ENCODE assay signal across 12 cellular contexts in the genomic region with DNA sequence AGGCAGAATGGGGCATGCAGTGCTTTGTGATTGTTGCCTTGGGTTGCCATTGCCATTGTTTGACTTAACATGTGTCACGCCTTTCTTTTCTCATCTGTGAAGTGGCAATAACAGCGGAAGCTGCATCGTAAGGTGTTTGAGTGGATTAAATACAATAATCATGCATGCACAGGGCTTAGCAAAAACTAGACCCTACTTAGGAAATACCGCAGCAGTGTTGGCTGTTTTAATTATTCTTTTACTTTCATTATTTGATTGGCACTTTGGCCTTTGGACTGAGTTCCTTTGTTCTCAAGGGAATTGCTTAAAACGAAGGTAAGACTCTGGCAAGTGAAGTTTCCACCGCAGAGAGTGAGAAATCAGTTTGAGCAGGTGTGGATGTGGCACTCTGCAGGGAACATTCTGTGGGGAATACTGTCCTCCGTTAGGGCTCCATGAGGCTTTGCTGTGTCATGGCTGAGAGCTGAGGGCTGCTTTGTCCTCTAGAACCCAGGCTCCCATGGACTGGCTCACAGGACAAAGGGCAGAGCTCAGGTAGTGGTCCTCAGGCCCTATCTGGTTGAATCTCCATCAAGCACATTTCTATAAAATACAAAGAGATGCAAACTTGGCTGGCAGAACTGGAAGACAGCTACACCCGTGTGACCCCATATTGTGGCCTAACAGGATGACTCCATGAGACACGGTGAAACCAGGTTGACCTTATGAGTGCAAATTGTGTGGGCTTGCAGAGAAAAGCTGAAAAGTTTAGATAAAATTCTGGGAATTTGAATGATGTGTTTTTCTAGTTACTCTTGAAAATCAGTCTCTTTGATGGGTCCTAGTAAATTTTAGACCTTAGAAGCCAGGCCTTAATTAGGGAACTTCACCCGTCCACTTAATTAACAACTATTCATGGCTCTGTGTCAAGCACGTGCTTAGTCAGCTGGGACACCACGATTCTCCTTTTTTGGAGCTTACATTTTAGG.
DNase-seq lines count a peak whose midpoint lies in the region; ATAC-seq lines count a peak whose summit lies in the region.
"Had no signal": no experiment of that assay in that cellular context is flagged by ENCODE, and none has a peak within 500 bp of the region (broad histone marks: within the 10 kb centered on the region; RNA-seq: fewer than 3 reads in every experiment).

No MANE protein-coding gene starts in this region.

- H3K27ac ChIP-seq in CD4-positive, alpha-beta memory T cell (ENCODE audit: low read depth, low read length) = no peak overlapping the region
- no peak overlapping the region for H3K27ac ChIP-seq in naive thymus-derived CD4-positive, alpha-beta T cell (ENCODE audit: low read depth, low read length)
- H3K27ac ChIP-seq: foreskin keratinocyte, SJSA1 had no signal

- CTCF ChIA-PET in CD4-positive, alpha-beta memory T cell (lab: Charles Lee; ENCODE audit: partially characterized antibody) = interaction anchor here (1.2 kb wide), 1 partner anchor 378 kb away, joined by 4 read pairs; no protein-coding TSS in a partner anchor
- CTCF ChIA-PET in naive thymus-derived CD4-positive, alpha-beta T cell (lab: Charles Lee) = interaction anchor here (0.7 kb wide), 1 partner anchor 255 kb away, joined by 4 read pairs; no protein-coding TSS in a partner anchor

- peak overlapping the region in 3 of 7 donors; percentile 38 to 49 (median 43) for H3K27ac Mint-ChIP-seq in CD4-positive, alpha-beta memory T cell
- peak overlapping the region; percentile 44 for H3K27ac Mint-ChIP-seq in activated naive CD8-positive, alpha-beta T cell treated with anti-CD3 and anti-CD28 coated beads, Interleukin-2, amount 50 U/mL, for 24 hours
- no peak overlapping the region for H3K27ac Mint-ChIP-seq in naive thymus-derived CD4-positive, alpha-beta T cell
- H3K27ac Mint-ChIP-seq: activated naive CD4-positive, alpha-beta T cell treated with anti-CD3 and anti-CD28 coated beads for 36 hours had no signal

- peaks cover 14% of the 10 kb centered on the region for H3K4me1 ChIP-seq in CD4-positive, alpha-beta memory T cell (ENCODE audit: insufficient read depth, low read length)
- H3K4me1 ChIP-seq in naive thymus-derived CD4-positive, alpha-beta T cell (ENCODE audit: control insufficient read depth in 2 of 2, insufficient read depth in 2 of 2, low read length in 2 of 2) = peaks cover 0 to 19% of the 10 kb centered on the region in 2 donors

- H3K27me3 ChIP-seq in CD4-positive, alpha-beta memory T cell (ENCODE audit: insufficient read depth, low read length) = no peaks in the 10 kb centered on the region
- no peaks in the 10 kb centered on the region for H3K27me3 ChIP-seq in naive thymus-derived CD4-positive, alpha-beta T cell (ENCODE audit: control insufficient read depth in 2 of 2, insufficient read depth in 2 of 2, low read length in 2 of 2)
- H3K27me3 ChIP-seq: foreskin keratinocyte, SJSA1 had no signal

- intact Hi-C loops in CD4-positive, alpha-beta memory T cell (cut with micrococcal nuclease) = no loop called here
- intact Hi-C loops in naive thymus-derived CD4-positive, alpha-beta T cell (cut with micrococcal nuclease) = no loop called here

- no peaks in the 10 kb centered on the region for H3K27me3 Mint-ChIP-seq in CD4-positive, alpha-beta memory T cell
- H3K27me3 Mint-ChIP-seq in activated naive CD8-positive, alpha-beta T cell treated with anti-CD3 and anti-CD28 coated beads, Interleukin-2, amount 50 U/mL, for 24 hours = peaks cover 3% of the 10 kb centered on the region
- H3K27me3 Mint-ChIP-seq in naive thymus-derived CD4-positive, alpha-beta T cell = peaks cover 0 to 2% (median 0%) of the 10 kb centered on the region in 5 donors

- ATAC-seq in activated naive CD8-positive, alpha-beta T cell treated with anti-CD3 and anti-CD28 coated beads, Interleukin-2, amount 50 U/mL, for 24 hours = peak; percentile 50
- peak; percentile 69 for ATAC-seq in naive thymus-derived CD4-positive, alpha-beta T cell
- no peak for ATAC-seq in GM18909 (IDR thresholded peaks at IDR 0.05; ENCODE audit: poor library complexity, unreplicated experiment)

- H3K36me3 ChIP-seq in CD4-positive, alpha-beta memory T cell (ENCODE audit: insufficient read depth, low read length) = no peaks in the 10 kb centered on the region
- H3K36me3 ChIP-seq in naive thymus-derived CD4-positive, alpha-beta T cell (ENCODE audit: control insufficient read depth in 2 of 3, insufficient read depth in 3 of 3, low read length in 3 of 3) = no peaks in the 10 kb centered on the region
- H3K36me3 ChIP-seq: SJSA1 had no signal

- H3K9me3 ChIP-seq in CD4-positive, alpha-beta memory T cell (ENCODE audit: control insufficient read depth in 1 of 2, low read length in 2 of 2) = no peaks in the 10 kb centered on the region
- no peaks in the 10 kb centered on the region for H3K9me3 ChIP-seq in naive thymus-derived CD4-positive, alpha-beta T cell (ENCODE audit: control insufficient read depth in 2 of 3, low read length in 3 of 3)
- H3K9me3 ChIP-seq: SJSA1 had no signal

- H3K4me3 ChIP-seq in CD4-positive, alpha-beta memory T cell (ENCODE audit: low read length in 2 of 2) = no peak overlapping the region
- H3K4me3 ChIP-seq in naive thymus-derived CD4-positive, alpha-beta T cell (ENCODE audit: low read length) = no peak overlapping the region
- H3K4me3 ChIP-seq: SJSA1 had no signal

- peak overlapping the region in 6 of 8 donors; percentile 2 to 46 (median 36) for H3K4me3 Mint-ChIP-seq in CD4-positive, alpha-beta memory T cell
- H3K4me3 Mint-ChIP-seq in activated naive CD8-positive, alpha-beta T cell treated with anti-CD3 and anti-CD28 coated beads, Interleukin-2, amount 50 U/mL, for 24 hours = no peak overlapping the region
- H3K4me3 Mint-ChIP-seq in naive thymus-derived CD4-positive, alpha-beta T cell = no peak overlapping the region
- H3K4me3 Mint-ChIP-seq: activated naive CD4-positive, alpha-beta T cell treated with anti-CD3 and anti-CD28 coated beads for 36 hours had no signal

- no peaks in the 10 kb centered on the region for H3K9me3 Mint-ChIP-seq in CD4-positive, alpha-beta memory T cell
- H3K9me3 Mint-ChIP-seq in activated naive CD8-positive, alpha-beta T cell treated with anti-CD3 and anti-CD28 coated beads, Interleukin-2, amount 50 U/mL, for 24 hours = no peaks in the 10 kb centered on the region
- H3K9me3 Mint-ChIP-seq in naive thymus-derived CD4-positive, alpha-beta T cell = peaks cover 0 to 2% (median 0%) of the 10 kb centered on the region in 11 donors
- H3K9me3 Mint-ChIP-seq: activated naive CD4-positive, alpha-beta T cell treated with anti-CD3 and anti-CD28 coated beads for 36 hours had no signal

- H3K4me1 Mint-ChIP-seq in CD4-positive, alpha-beta memory T cell = peaks cover 6 to 22% (median 15%) of the 10 kb centered on the region in 4 donors
- H3K4me1 Mint-ChIP-seq in activated naive CD8-positive, alpha-beta T cell treated with anti-CD3 and anti-CD28 coated beads, Interleukin-2, amount 50 U/mL, for 24 hours = peaks cover 34% of the 10 kb centered on the region
- peaks cover 0 to 7% (median 0%) of the 10 kb centered on the region in 7 donors for H3K4me1 Mint-ChIP-seq in naive thymus-derived CD4-positive, alpha-beta T cell

- DNase-seq in CD4-positive, alpha-beta memory T cell = peak in 3 of 5 donors; percentile 2 to 14 (median 5)
- DNase-seq in NCI-H1417 (lab: John Stamatoyannopoulos, UW) = peak in 2 of 3 experiments; percentile 50 to 84
- no peak for DNase-seq in activated naive CD8-positive, alpha-beta T cell treated with anti-CD3 and anti-CD28 coated beads, Interleukin-2, amount 50 U/mL, for 24 hours
- DNase-seq in naive thymus-derived CD4-positive, alpha-beta T cell = no peak
- DNase-seq in DMS79 (lab: John Stamatoyannopoulos, UW) = no peak
- no peak for DNase-seq in anterior cingulate cortex (lab: John Stamatoyannopoulos, UW)
- no peak for DNase-seq in SKM-1 (lab: John Stamatoyannopoulos, UW; ENCODE audit: unreplicated experiment)
- DNase-seq: activated naive CD4-positive, alpha-beta T cell treated with anti-CD3 and anti-CD28 coated beads for 36 hours; NCI-H1436 treated with DMSO at 0.1 percent for 48 hours had no signal

- no peaks in the 10 kb centered on the region for H3K36me3 Mint-ChIP-seq in CD4-positive, alpha-beta memory T cell
- peaks cover 2% of the 10 kb centered on the region for H3K36me3 Mint-ChIP-seq in activated naive CD8-positive, alpha-beta T cell treated with anti-CD3 and anti-CD28 coated beads, Interleukin-2, amount 50 U/mL, for 24 hours (ENCODE audit: low read depth)
- no peaks in the 10 kb centered on the region for H3K36me3 Mint-ChIP-seq in naive thymus-derived CD4-positive, alpha-beta T cell

- POLR2A ChIA-PET in CD4-positive, alpha-beta memory T cell (lab: Charles Lee; ENCODE audit: partially characterized antibody) = interaction anchor here (0.9 kb wide), 1 partner anchor 425 kb away, joined by 3 read pairs; no protein-coding TSS in a partner anchor
- POLR2A ChIA-PET in naive thymus-derived CD4-positive, alpha-beta T cell (lab: Charles Lee) = interaction anchor here (0.6 kb wide), 1 partner anchor 34 kb away, joined by 3 read pairs; no protein-coding TSS in a partner anchor

Comparison
In these comparisons a context has a peak if more than half of its experiments do, and no peak if none do; other contexts are left out.
1. DNase-seq: peak in CD4-positive, alpha-beta memory T cell (3 of 5) and NCI-H1417 (2 of 3); none in activated naive CD8-positive, alpha-beta T cell treated with anti-CD3 and anti-CD28 coated beads, Interleukin-2, amount 50 U/mL, for 24 hours (single experiment), naive thymus-derived CD4-positive, alpha-beta T cell (0 of 9), DMS79 (single experiment), anterior cingulate cortex (0 of 58) and SKM-1 (single experiment).
2. H3K4me3 Mint-ChIP-seq: peak in CD4-positive, alpha-beta memory T cell (6 of 8); none in activated naive CD8-positive, alpha-beta T cell treated with anti-CD3 and anti-CD28 coated beads, Interleukin-2, amount 50 U/mL, for 24 hours (single experiment) and naive thymus-derived CD4-positive, alpha-beta T cell (0 of 10).